ENCODE assay signal across 16 cellular contexts in genomic region chr1:82423174-82423815, GRCh38.
DNase-seq lines count a peak whose midpoint lies in the region; ATAC-seq and TF ChIP-seq lines count a peak whose summit lies in the region.
"Had no signal": no experiment of that assay in that cellular context is flagged by ENCODE, and none has a peak within 500 bp of the region (broad histone marks: within the 10 kb centered on the region; RNA-seq: fewer than 3 reads in every experiment).

No MANE protein-coding gene starts in this region.

- no peaks in the 10 kb centered on the region for H3K9me3 ChIP-seq in PC-3 (ENCODE audit: low read length)
- H3K9me3 ChIP-seq in ascending aorta, result no peaks in the 10 kb centered on the region
- H3K9me3 ChIP-seq: BLaER1 treated with 17β-estradiol and CSF1 and Interleukin-3, amounts not matched to agents 10 nM and 100 nM had no signal

- H3K27me3 ChIP-seq in PC-3 (ENCODE audit: low read length), result no peaks in the 10 kb centered on the region
- H3K27me3 ChIP-seq in ascending aorta, result no peaks in the 10 kb centered on the region
- H3K27me3 ChIP-seq: BLaER1 treated with 17β-estradiol and CSF1 and Interleukin-3, amounts not matched to agents 10 nM and 100 nM had no signal

- DNase-seq in EL, result peak; percentile 21
- peak; percentile 6 for DNase-seq in PC-3
- peak; percentile 5 for DNase-seq in fibroblast of peridontal ligament (ENCODE audit: extremely low read depth)
- no peak for DNase-seq in osteocyte (ENCODE audit: extremely low spot score, unreplicated experiment)
- DNase-seq in ascending aorta (ENCODE audit: low spot score in 2 of 2), result no peak
- no peak for DNase-seq in WTC11 (ENCODE audit: low spot score)
- no peak for DNase-seq in NCI-H1105 (lab: John Stamatoyannopoulos, UW)
- DNase-seq: CD4-positive, CD25-positive, alpha-beta regulatory T cell; CD8-positive, alpha-beta memory T cell; COR-L47; GDM1; GM23248; HCEC 1CT had no signal

- no peak overlapping the region for H3K27ac ChIP-seq in PC-3 (ENCODE audit: low read length)
- no peak overlapping the region for H3K27ac ChIP-seq in ascending aorta
- H3K27ac ChIP-seq: BLaER1 treated with 17β-estradiol and CSF1 and Interleukin-3, amounts not matched to agents 10 nM and 100 nM; GM23248 had no signal

- H3K4me3 ChIP-seq in PC-3 (ENCODE audit: low read length), result no peak overlapping the region
- no peak overlapping the region for H3K4me3 ChIP-seq in ascending aorta
- H3K4me3 ChIP-seq: BLaER1 treated with 17β-estradiol and CSF1 and Interleukin-3, amounts not matched to agents 10 nM and 100 nM; GM23248 had no signal

- H2AFZ ChIP-seq in PC-3 (ENCODE audit: low read length), result no peak overlapping the region
- H2AFZ ChIP-seq: GM23248 had no signal

- H3K4me3 Mint-ChIP-seq in osteocyte (ENCODE audit: unreplicated experiment) (no peak overlapping the region), WTC11 (no peak overlapping the region)
- H3K4me3 Mint-ChIP-seq: B cell; CD4-positive, CD25-positive, alpha-beta regulatory T cell; CD8-positive, alpha-beta memory T cell; IgD-negative memory B cell had no signal

- TF ChIP-seq CTCF in PC-3 (conservative IDR thresholded peaks at IDR 0.05; ENCODE audit: low read depth, low read length) (no peak), osteocyte (IDR thresholded peaks at IDR 0.05) (no peak), ascending aorta (IDR thresholded peaks at IDR 0.05) (no peak), WTC11 (IDR thresholded peaks at IDR 0.05) (no peak)

- no peaks in the 10 kb centered on the region for H3K36me3 ChIP-seq in PC-3 (ENCODE audit: low read depth, low read length)
- H3K36me3 ChIP-seq in ascending aorta, result no peaks in the 10 kb centered on the region
- H3K36me3 ChIP-seq: BLaER1 treated with 17β-estradiol and CSF1 and Interleukin-3, amounts not matched to agents 10 nM and 100 nM had no signal

- no peaks in the 10 kb centered on the region for H3K4me1 ChIP-seq in PC-3 (ENCODE audit: insufficient read depth, low read length)
- no peaks in the 10 kb centered on the region for H3K4me1 ChIP-seq in ascending aorta
- H3K4me1 ChIP-seq: BLaER1 treated with 17β-estradiol and CSF1 and Interleukin-3, amounts not matched to agents 10 nM and 100 nM had no signal

- H3K27me3 Mint-ChIP-seq in osteocyte (ENCODE audit: unreplicated experiment), result no peaks in the 10 kb centered on the region
- no peaks in the 10 kb centered on the region for H3K27me3 Mint-ChIP-seq in WTC11 (ENCODE audit: low read depth)
- H3K27me3 Mint-ChIP-seq: B cell; CD4-positive, CD25-positive, alpha-beta regulatory T cell; CD8-positive, alpha-beta memory T cell; IgD-negative memory B cell had no signal

- no peaks in the 10 kb centered on the region for H3K9me2 ChIP-seq in PC-3 (replicated peaks; ENCODE audit: low read length)

- no peaks in the 10 kb centered on the region for H3F3A ChIP-seq in PC-3 (ENCODE audit: low read length, unreplicated experiment)

- H3K79me2 ChIP-seq in PC-3 (ENCODE audit: low read length), result no peaks in the 10 kb centered on the region

- no peaks in the 10 kb centered on the region for H4K20me1 ChIP-seq in PC-3 (ENCODE audit: low read length)
- H4K20me1 ChIP-seq: BLaER1 treated with 17β-estradiol and CSF1 and Interleukin-3, amounts not matched to agents 10 nM and 100 nM had no signal

- ATAC-seq in PC-3 (no peak), WTC11 (no peak)

- intact Hi-C loops in PC-3 (cut with micrococcal nuclease), result no loop called here
- intact Hi-C loops in ascending aorta (cut with DNase I), result no loop called here

- H3K4me1 Mint-ChIP-seq in osteocyte (ENCODE audit: unreplicated experiment) (peaks cover 26% of the 10 kb centered on the region), WTC11 (peaks cover 5% of the 10 kb centered on the region)
- H3K4me1 Mint-ChIP-seq: B cell; CD4-positive, CD25-positive, alpha-beta regulatory T cell; CD8-positive, alpha-beta memory T cell; IgD-negative memory B cell had no signal

- no peak overlapping the region for H3K4me2 ChIP-seq in PC-3 (ENCODE audit: low read length)
- H3K4me2 ChIP-seq: BLaER1 treated with 17β-estradiol and CSF1 and Interleukin-3, amounts not matched to agents 10 nM and 100 nM had no signal

- H3K9me3 Mint-ChIP-seq in osteocyte (ENCODE audit: unreplicated experiment), result peaks cover 4% of the 10 kb centered on the region
- no peaks in the 10 kb centered on the region for H3K9me3 Mint-ChIP-seq in WTC11

- POLR2A ChIA-PET in PC-3 (lab: Charles Lee; ENCODE audit: unreplicated experiment) (no interaction called here), WTC11 (lab: Charles Lee) (no interaction called here)

- no TSS peak for BruUV-seq in PC-3 (replicated peaks; lab: Mats Ljungman, UMichigan)

- CTCF ChIA-PET in PC-3 (lab: Charles Lee), result no interaction called here
- CTCF ChIA-PET in WTC11 (lab: Charles Lee), result no interaction called here

- H3K9ac ChIP-seq in PC-3 (ENCODE audit: low read length), result no peak overlapping the region
- H3K9ac ChIP-seq: BLaER1 treated with 17β-estradiol and CSF1 and Interleukin-3, amounts not matched to agents 10 nM and 100 nM; GM23248 had no signal

- peak overlapping the region; percentile 2 for H3K27ac Mint-ChIP-seq in osteocyte (ENCODE audit: unreplicated experiment)
- H3K27ac Mint-ChIP-seq in WTC11, result no peak overlapping the region
- H3K27ac Mint-ChIP-seq: B cell; CD4-positive, CD25-positive, alpha-beta regulatory T cell; CD8-positive, alpha-beta memory T cell; IgD-negative memory B cell had no signal

- no peaks in the 10 kb centered on the region for H3K36me3 Mint-ChIP-seq in osteocyte (ENCODE audit: unreplicated experiment)
- H3K36me3 Mint-ChIP-seq in WTC11, result no peaks in the 10 kb centered on the region
- H3K36me3 Mint-ChIP-seq: CD4-positive, CD25-positive, alpha-beta regulatory T cell; CD8-positive, alpha-beta memory T cell; IgD-negative memory B cell had no signal

TF ChIP-seq in WTC11, 78 proteins besides CTCF, POLR2A, EP300 and RAD21 (continues in another document):
- TF ChIP-seq ARID4B (CRISPR knock-in tag; IDR thresholded peaks at IDR 0.05; ENCODE audit: borderline replicate concordance), result no peak
- TF ChIP-seq FOXP4 (CRISPR knock-in tag; IDR thresholded peaks at IDR 0.05), result no peak
- TF ChIP-seq ZNF138 (CRISPR knock-in tag; conservative IDR thresholded peaks at IDR 0.05), result no peak
- TF ChIP-seq NFYB (CRISPR knock-in tag; conservative IDR thresholded peaks at IDR 0.05; ENCODE audit: low read depth), result no peak
- TF ChIP-seq ELF4 (CRISPR knock-in tag; IDR thresholded peaks at IDR 0.05; ENCODE audit: low read depth), result no peak
- no peak for TF ChIP-seq NR3C1 (CRISPR knock-in tag; conservative IDR thresholded peaks at IDR 0.05; ENCODE audit: low read depth)
- no peak for TF ChIP-seq ETV6 (CRISPR knock-in tag; IDR thresholded peaks at IDR 0.05)

Comparison
In these comparisons a context has a peak if more than half of its experiments do, and no peak if none do; other contexts are left out.
1. DNase-seq: peak in EL (single experiment), PC-3 (single experiment) and fibroblast of peridontal ligament (single experiment); none in osteocyte (single experiment), ascending aorta (0 of 2), WTC11 (single experiment) and NCI-H1105 (single experiment).